ENCODE assay signal across 1 cellular context in the genomic region with DNA sequence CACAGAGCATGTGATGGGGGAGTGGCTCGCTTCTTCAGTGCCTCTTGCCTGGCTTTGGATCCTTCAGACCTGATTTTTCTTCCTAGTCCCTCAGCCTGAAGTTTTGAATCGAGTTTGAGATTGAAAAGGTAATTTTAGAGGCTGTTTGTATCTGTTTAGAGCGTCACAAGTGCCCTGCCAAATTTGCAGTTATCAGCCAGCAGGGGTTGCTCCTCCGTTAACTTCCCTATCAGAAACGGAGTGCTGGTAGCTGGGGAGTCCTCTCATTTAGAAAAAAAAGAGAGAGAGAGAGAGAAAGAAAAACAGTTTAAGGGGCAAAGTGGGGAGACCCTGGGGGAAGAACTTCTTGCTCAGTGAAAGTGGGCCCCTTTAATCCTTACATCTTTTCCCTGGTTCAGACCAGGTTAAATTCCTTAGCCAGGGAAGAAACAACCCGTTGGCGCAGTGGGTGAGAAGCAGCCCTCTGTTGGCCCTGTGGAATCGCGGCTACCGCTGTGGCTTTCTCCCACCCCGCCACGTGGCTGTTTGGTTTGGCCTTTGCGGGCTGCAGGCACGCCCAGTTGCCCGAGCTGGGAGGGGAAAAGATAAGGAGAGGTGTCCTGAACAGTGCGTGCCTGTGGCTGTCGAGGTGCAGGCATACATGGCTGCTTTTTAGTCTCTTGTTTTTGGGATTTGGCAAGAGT.
TF ChIP-seq lines count a peak whose summit lies in the region.

No MANE protein-coding gene starts in this region.

TF ChIP-seq in K562, 482 proteins besides CTCF, POLR2A, EP300 and RAD21 (continued from another document and continues in another):
- TF ChIP-seq, protein P1, sequence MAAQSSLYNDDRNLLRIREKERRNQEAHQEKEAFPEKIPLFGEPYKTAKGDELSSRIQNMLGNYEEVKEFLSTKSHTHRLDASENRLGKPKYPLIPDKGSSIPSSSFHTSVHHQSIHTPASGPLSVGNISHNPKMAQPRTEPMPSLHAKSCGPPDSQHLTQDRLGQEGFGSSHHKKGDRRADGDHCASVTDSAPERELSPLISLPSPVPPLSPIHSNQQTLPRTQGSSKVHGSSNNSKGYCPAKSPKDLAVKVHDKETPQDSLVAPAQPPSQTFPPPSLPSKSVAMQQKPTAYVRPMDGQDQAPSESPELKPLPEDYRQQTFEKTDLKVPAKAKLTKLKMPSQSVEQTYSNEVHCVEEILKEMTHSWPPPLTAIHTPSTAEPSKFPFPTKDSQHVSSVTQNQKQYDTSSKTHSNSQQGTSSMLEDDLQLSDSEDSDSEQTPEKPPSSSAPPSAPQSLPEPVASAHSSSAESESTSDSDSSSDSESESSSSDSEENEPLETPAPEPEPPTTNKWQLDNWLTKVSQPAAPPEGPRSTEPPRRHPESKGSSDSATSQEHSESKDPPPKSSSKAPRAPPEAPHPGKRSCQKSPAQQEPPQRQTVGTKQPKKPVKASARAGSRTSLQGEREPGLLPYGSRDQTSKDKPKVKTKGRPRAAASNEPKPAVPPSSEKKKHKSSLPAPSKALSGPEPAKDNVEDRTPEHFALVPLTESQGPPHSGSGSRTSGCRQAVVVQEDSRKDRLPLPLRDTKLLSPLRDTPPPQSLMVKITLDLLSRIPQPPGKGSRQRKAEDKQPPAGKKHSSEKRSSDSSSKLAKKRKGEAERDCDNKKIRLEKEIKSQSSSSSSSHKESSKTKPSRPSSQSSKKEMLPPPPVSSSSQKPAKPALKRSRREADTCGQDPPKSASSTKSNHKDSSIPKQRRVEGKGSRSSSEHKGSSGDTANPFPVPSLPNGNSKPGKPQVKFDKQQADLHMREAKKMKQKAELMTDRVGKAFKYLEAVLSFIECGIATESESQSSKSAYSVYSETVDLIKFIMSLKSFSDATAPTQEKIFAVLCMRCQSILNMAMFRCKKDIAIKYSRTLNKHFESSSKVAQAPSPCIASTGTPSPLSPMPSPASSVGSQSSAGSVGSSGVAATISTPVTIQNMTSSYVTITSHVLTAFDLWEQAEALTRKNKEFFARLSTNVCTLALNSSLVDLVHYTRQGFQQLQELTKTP (IDR thresholded peaks at IDR 0.05; ENCODE audit: low read depth in 1 of 2, partially characterized antibody in 2 of 2), result no peak
- 0 out of 2 replicates have a peak, but pooled peaks have one; percentile 27 for TF ChIP-seq HES1 (IDR thresholded peaks at IDR 0.05; ENCODE audit: low read depth)
- no peak for TF ChIP-seq ZFP1 (CRISPR knock-in tag; IDR thresholded peaks at IDR 0.05)
- TF ChIP-seq NCOA1 (IDR thresholded peaks at IDR 0.05; ENCODE audit: low read depth), result no peak
- no peak for TF ChIP-seq ZNF263 (CRISPR knock-in tag; IDR thresholded peaks at IDR 0.05; ENCODE audit: borderline replicate concordance)
- peak; percentile 71; the same call in 1 of the 2 replicates for TF ChIP-seq ZBTB1 (CRISPR knock-in tag; IDR thresholded peaks at IDR 0.05; ENCODE audit: borderline replicate concordance, low read depth)
- no peak for TF ChIP-seq GABPA (tag; conservative IDR thresholded peaks at IDR 0.05; ENCODE audit: low read depth)
- TF ChIP-seq, protein P2, sequence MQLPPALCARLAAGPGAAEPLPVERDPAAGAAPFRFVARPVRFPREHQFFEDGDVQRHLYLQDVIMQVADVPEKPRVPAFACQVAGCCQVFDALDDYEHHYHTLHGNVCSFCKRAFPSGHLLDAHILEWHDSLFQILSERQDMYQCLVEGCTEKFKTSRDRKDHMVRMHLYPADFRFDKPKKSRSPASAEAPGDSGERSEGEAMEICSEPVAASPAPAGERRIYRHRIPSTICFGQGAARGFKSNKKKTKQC (CRISPR knock-in tag; IDR thresholded peaks at IDR 0.05), result no peak
- TF ChIP-seq KAT2B (IDR thresholded peaks at IDR 0.05; ENCODE audit: low read depth, low read length), result no peak
- TF ChIP-seq, protein P3, sequence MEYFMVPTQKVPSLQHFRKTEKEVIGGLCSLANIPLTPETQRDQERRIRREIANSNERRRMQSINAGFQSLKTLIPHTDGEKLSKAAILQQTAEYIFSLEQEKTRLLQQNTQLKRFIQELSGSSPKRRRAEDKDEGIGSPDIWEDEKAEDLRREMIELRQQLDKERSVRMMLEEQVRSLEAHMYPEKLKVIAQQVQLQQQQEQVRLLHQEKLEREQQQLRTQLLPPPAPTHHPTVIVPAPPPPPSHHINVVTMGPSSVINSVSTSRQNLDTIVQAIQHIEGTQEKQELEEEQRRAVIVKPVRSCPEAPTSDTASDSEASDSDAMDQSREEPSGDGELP (CRISPR knock-in tag; IDR thresholded peaks at IDR 0.05; ENCODE audit: borderline replicate concordance), result no peak
- no peak for TF ChIP-seq RBM25 (IDR thresholded peaks at IDR 0.05; ENCODE audit: low read depth, low read length, severe bottlenecking)
- peak; percentile 17; the same call in 1 of the 2 replicates for TF ChIP-seq USF2 (CRISPR knock-in tag; IDR thresholded peaks at IDR 0.05)
- TF ChIP-seq, protein P4, sequence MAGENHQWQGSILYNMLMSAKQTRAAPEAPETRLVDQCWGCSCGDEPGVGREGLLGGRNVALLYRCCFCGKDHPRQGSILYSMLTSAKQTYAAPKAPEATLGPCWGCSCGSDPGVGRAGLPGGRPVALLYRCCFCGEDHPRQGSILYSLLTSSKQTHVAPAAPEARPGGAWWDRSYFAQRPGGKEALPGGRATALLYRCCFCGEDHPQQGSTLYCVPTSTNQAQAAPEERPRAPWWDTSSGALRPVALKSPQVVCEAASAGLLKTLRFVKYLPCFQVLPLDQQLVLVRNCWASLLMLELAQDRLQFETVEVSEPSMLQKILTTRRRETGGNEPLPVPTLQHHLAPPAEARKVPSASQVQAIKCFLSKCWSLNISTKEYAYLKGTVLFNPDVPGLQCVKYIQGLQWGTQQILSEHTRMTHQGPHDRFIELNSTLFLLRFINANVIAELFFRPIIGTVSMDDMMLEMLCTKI (IDR thresholded peaks at IDR 0.05; ENCODE audit: partially characterized antibody), result no peak
- no peak for TF ChIP-seq ZNF551 (CRISPR knock-in tag; IDR thresholded peaks at IDR 0.05)
- no peak for TF ChIP-seq XRCC4 (IDR thresholded peaks at IDR 0.05; ENCODE audit: extremely low read depth, insufficient read depth, insufficient read length)
- no peak for TF ChIP-seq SPI1 (IDR thresholded peaks at IDR 0.05; ENCODE audit: borderline replicate concordance, low read depth, low read length)
- TF ChIP-seq, protein P5, sequence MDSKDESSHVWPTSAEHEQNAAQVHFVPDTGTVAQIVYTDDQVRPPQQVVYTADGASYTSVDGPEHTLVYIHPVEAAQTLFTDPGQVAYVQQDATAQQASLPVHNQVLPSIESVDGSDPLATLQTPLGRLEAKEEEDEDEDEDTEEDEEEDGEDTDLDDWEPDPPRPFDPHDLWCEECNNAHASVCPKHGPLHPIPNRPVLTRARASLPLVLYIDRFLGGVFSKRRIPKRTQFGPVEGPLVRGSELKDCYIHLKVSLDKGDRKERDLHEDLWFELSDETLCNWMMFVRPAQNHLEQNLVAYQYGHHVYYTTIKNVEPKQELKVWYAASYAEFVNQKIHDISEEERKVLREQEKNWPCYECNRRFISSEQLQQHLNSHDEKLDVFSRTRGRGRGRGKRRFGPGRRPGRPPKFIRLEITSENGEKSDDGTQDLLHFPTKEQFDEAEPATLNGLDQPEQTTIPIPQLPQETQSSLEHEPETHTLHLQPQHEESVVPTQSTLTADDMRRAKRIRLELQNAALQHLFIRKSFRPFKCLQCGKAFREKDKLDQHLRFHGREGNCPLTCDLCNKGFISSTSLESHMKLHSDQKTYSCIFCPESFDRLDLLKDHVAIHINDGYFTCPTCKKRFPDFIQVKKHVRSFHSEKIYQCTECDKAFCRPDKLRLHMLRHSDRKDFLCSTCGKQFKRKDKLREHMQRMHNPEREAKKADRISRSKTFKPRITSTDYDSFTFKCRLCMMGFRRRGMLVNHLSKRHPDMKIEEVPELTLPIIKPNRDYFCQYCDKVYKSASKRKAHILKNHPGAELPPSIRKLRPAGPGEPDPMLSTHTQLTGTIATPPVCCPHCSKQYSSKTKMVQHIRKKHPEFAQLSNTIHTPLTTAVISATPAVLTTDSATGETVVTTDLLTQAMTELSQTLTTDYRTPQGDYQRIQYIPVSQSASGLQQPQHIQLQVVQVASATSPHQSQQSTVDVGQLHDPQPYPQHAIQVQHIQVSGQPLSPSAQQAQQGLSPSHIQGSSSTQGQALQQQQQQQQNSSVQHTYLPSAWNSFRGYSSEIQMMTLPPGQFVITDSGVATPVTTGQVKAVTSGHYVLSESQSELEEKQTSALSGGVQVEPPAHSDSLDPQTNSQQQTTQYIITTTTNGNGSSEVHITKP (IDR thresholded peaks at IDR 0.05; ENCODE audit: partially characterized antibody), result peak; percentile 95
- TF ChIP-seq, protein P6, sequence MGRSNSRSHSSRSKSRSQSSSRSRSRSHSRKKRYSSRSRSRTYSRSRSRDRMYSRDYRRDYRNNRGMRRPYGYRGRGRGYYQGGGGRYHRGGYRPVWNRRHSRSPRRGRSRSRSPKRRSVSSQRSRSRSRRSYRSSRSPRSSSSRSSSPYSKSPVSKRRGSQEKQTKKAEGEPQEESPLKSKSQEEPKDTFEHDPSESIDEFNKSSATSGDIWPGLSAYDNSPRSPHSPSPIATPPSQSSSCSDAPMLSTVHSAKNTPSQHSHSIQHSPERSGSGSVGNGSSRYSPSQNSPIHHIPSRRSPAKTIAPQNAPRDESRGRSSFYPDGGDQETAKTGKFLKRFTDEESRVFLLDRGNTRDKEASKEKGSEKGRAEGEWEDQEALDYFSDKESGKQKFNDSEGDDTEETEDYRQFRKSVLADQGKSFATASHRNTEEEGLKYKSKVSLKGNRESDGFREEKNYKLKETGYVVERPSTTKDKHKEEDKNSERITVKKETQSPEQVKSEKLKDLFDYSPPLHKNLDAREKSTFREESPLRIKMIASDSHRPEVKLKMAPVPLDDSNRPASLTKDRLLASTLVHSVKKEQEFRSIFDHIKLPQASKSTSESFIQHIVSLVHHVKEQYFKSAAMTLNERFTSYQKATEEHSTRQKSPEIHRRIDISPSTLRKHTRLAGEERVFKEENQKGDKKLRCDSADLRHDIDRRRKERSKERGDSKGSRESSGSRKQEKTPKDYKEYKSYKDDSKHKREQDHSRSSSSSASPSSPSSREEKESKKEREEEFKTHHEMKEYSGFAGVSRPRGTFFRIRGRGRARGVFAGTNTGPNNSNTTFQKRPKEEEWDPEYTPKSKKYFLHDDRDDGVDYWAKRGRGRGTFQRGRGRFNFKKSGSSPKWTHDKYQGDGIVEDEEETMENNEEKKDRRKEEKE (IDR thresholded peaks at IDR 0.05; ENCODE audit: borderline replicate concordance in 1 of 2, control insufficient read depth in 1 of 2, low read depth in 2 of 2, low read length in 1 of 2), result no peak
- peak; percentile 85 for TF ChIP-seq L3MBTL2 (IDR thresholded peaks at IDR 0.05)
- no peak for TF ChIP-seq DDX20 (tag; IDR thresholded peaks at IDR 0.05; ENCODE audit: low read depth)
- TF ChIP-seq ZNF445 (CRISPR knock-in tag; IDR thresholded peaks at IDR 0.05; ENCODE audit: low read depth), result no peak
- TF ChIP-seq SRSF3 (IDR thresholded peaks at IDR 0.05; ENCODE audit: insufficient read depth, low read length), result no peak
- no peak for TF ChIP-seq ZNF76 (CRISPR knock-in tag; IDR thresholded peaks at IDR 0.05; ENCODE audit: borderline replicate concordance)
- peak; percentile 69 for TF ChIP-seq ATF7 (IDR thresholded peaks at IDR 0.05)
- TF ChIP-seq, protein P7, sequence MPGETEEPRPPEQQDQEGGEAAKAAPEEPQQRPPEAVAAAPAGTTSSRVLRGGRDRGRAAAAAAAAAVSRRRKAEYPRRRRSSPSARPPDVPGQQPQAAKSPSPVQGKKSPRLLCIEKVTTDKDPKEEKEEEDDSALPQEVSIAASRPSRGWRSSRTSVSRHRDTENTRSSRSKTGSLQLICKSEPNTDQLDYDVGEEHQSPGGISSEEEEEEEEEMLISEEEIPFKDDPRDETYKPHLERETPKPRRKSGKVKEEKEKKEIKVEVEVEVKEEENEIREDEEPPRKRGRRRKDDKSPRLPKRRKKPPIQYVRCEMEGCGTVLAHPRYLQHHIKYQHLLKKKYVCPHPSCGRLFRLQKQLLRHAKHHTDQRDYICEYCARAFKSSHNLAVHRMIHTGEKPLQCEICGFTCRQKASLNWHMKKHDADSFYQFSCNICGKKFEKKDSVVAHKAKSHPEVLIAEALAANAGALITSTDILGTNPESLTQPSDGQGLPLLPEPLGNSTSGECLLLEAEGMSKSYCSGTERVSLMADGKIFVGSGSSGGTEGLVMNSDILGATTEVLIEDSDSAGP (CRISPR knock-in tag; IDR thresholded peaks at IDR 0.05), result no peak
- TF ChIP-seq, protein P8, sequence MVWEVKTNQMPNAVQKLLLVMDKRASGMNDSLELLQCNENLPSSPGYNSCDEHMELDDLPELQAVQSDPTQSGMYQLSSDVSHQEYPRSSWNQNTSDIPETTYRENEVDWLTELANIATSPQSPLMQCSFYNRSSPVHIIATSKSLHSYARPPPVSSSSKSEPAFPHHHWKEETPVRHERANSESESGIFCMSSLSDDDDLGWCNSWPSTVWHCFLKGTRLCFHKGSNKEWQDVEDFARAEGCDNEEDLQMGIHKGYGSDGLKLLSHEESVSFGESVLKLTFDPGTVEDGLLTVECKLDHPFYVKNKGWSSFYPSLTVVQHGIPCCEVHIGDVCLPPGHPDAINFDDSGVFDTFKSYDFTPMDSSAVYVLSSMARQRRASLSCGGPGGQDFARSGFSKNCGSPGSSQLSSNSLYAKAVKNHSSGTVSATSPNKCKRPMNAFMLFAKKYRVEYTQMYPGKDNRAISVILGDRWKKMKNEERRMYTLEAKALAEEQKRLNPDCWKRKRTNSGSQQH (CRISPR knock-in tag; IDR thresholded peaks at IDR 0.05), result no peak
- TF ChIP-seq, protein P9, sequence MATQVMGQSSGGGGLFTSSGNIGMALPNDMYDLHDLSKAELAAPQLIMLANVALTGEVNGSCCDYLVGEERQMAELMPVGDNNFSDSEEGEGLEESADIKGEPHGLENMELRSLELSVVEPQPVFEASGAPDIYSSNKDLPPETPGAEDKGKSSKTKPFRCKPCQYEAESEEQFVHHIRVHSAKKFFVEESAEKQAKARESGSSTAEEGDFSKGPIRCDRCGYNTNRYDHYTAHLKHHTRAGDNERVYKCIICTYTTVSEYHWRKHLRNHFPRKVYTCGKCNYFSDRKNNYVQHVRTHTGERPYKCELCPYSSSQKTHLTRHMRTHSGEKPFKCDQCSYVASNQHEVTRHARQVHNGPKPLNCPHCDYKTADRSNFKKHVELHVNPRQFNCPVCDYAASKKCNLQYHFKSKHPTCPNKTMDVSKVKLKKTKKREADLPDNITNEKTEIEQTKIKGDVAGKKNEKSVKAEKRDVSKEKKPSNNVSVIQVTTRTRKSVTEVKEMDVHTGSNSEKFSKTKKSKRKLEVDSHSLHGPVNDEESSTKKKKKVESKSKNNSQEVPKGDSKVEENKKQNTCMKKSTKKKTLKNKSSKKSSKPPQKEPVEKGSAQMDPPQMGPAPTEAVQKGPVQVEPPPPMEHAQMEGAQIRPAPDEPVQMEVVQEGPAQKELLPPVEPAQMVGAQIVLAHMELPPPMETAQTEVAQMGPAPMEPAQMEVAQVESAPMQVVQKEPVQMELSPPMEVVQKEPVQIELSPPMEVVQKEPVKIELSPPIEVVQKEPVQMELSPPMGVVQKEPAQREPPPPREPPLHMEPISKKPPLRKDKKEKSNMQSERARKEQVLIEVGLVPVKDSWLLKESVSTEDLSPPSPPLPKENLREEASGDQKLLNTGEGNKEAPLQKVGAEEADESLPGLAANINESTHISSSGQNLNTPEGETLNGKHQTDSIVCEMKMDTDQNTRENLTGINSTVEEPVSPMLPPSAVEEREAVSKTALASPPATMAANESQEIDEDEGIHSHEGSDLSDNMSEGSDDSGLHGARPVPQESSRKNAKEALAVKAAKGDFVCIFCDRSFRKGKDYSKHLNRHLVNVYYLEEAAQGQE (CRISPR knock-in tag; IDR thresholded peaks at IDR 0.05; ENCODE audit: low read depth), result no peak
